Comparison of ENCODE assay signal across 5 cellular contexts in genomic region chr2:27984153-27984552, GRCh38.
"Had no signal": no experiment of that assay in that cellular context is flagged by ENCODE, and none has a peak within 500 bp of the region (broad histone marks: within the 10 kb centered on the region; RNA-seq: fewer than 3 reads in every experiment).

No MANE protein-coding gene starts in this region.

- ATAC-seq: HepG2, K562 had no signal

- H3K27ac ChIP-seq: HL-60 had no signal

- H3K4me3 ChIP-seq: K562 had no signal

- DNase-seq: KBM-7, KG1 had no signal
